Comparison of ENCODE assay signal across 35 cellular contexts in the genomic region with DNA sequence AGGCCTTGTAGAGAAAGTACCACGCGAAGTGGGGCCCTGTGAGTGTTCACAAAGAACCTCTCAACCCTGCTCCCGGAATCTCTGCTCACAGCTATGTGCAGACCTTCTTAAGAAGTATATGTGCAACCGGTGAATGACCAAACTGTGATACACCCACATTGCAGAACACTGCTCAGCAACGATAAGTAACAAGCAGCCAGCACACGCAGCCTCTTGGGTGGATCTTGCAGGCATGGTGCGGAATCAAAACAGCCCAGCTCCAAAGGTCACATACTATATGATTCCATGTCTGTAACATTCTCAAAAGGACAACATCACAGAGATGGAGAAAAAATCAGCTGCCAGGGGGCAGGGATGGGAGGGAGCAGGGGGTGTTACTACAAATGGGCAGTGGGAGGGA.
"Had no signal": no experiment of that assay in that cellular context is flagged by ENCODE, and none has a peak within 500 bp of the region (broad histone marks: within the 10 kb centered on the region; RNA-seq: fewer than 3 reads in every experiment).

No MANE protein-coding gene starts in this region.

- DNase-seq: activated CD4-positive, alpha-beta memory T cell treated with anti-CD3 and anti-CD28 coated beads for 36 hours; activated CD4-positive, alpha-beta T cell treated with anti-CD3 and anti-CD28 coated beads for 36 hours; activated CD4-positive, alpha-beta T cell treated with anti-CD3 and anti-CD28 coated beads, Interleukin-2, amount 10 ng/mL, durations not matched to agents 24 days and 14 days; activated CD4-positive, CD25-positive, alpha-beta regulatory T cell; activated CD4-positive, CD25-positive, alpha-beta regulatory T cell treated with anti-CD3 and anti-CD28 coated beads, Interleukin-2, amount 50 U/mL, for 72 hours; activated CD8-positive, alpha-beta memory T cell treated with anti-CD3 and anti-CD28 coated beads, Interleukin-2, amount 10 ng/mL, durations not matched to agents 7 days and 5 days; activated CD8-positive, alpha-beta memory T cell treated with anti-CD3 and anti-CD28 coated beads, Interleukin-2, amount 50 U/mL, for 4 hours; activated CD8-positive, alpha-beta T cell treated with anti-CD3 and anti-CD28 coated beads, Interleukin-2, amount 10 ng/mL, durations not matched to agents 7 days and 5 days; activated effector memory CD4-positive, alpha-beta T cell treated with anti-CD3 and anti-CD28 coated beads, Interleukin-2, amount 50 U/mL, for 16 hours; activated naive CD4-positive, alpha-beta T cell treated with anti-CD3 and anti-CD28 coated beads, Interleukin-2, amount 10 ng/mL, durations not matched to agents 7 days and 5 days; activated naive CD8-positive, alpha-beta T cell treated with anti-CD3 and anti-CD28 coated beads, Interleukin-2, amount 10 ng/mL, durations not matched to agents 7 days and 5 days; activated T-cell treated with anti-CD3 and anti-CD28 coated beads, Interleukin-2, amount 50 U/mL, for 1 hour; activated T-cell treated with anti-CD3 and anti-CD28 coated beads, Interleukin-2, amount 50 U/mL, for 48 hours; effector memory CD4-positive, alpha-beta T cell; endodermal cell; erythroblast; foreskin keratinocyte; gastrocnemius medialis; glutamatergic neuron; T-helper 1 cell; T-helper 17 cell; T1000 had no signal

- H3K27me3 ChIP-seq: ascending aorta, breast epithelium, cardiac muscle cell, dorsolateral prefrontal cortex, esophagus muscularis mucosa, foreskin keratinocyte, gastrocnemius medialis had no signal

- H3K36me3 Mint-ChIP-seq: activated CD4-positive, alpha-beta memory T cell treated with anti-CD3 and anti-CD28 coated beads for 36 hours; activated CD8-positive, alpha-beta memory T cell treated with anti-CD3 and anti-CD28 coated beads, Interleukin-2, amount 10 ng/mL, durations not matched to agents 7 days and 5 days; activated naive CD4-positive, alpha-beta T cell treated with anti-CD3 and anti-CD28 coated beads, Interleukin-2, amount 10 ng/mL, durations not matched to agents 7 days and 5 days; activated naive CD4-positive, alpha-beta T cell treated with anti-CD3 and anti-CD28 coated beads, Interleukin-2, amount 50 U/mL, for 72 hours; activated naive CD8-positive, alpha-beta T cell treated with anti-CD3 and anti-CD28 coated beads, Interleukin-2, amount 10 ng/mL, durations not matched to agents 7 days and 5 days had no signal

- H3K4me1 ChIP-seq: ascending aorta, breast epithelium had no signal

- H3K27ac ChIP-seq: ascending aorta, breast epithelium, cardiac muscle cell, coronary artery, dorsolateral prefrontal cortex, esophagus muscularis mucosa, foreskin keratinocyte, gastrocnemius medialis had no signal

- H3K4me1 Mint-ChIP-seq: brain; central memory CD8-positive, alpha-beta T cell; endodermal cell had no signal

- H3K27ac Mint-ChIP-seq: activated CD4-positive, alpha-beta memory T cell treated with anti-CD3 and anti-CD28 coated beads for 36 hours; activated CD4-positive, alpha-beta T cell treated with anti-CD3 and anti-CD28 coated beads for 36 hours; activated CD4-positive, alpha-beta T cell treated with anti-CD3 and anti-CD28 coated beads, Interleukin-2, amount 10 ng/mL, durations not matched to agents 24 days and 14 days; activated CD8-positive, alpha-beta memory T cell treated with anti-CD3 and anti-CD28 coated beads, Interleukin-2, amount 10 ng/mL, durations not matched to agents 7 days and 5 days; activated CD8-positive, alpha-beta T cell treated with anti-CD3 and anti-CD28 coated beads, Interleukin-2, amount 10 ng/mL, durations not matched to agents 7 days and 5 days; activated naive CD4-positive, alpha-beta T cell treated with anti-CD3 and anti-CD28 coated beads, Interleukin-2, amount 10 ng/mL, durations not matched to agents 7 days and 5 days; activated naive CD4-positive, alpha-beta T cell treated with anti-CD3 and anti-CD28 coated beads, Interleukin-2, amount 50 U/mL, for 72 hours; activated naive CD8-positive, alpha-beta T cell treated with anti-CD3 and anti-CD28 coated beads, Interleukin-2, amount 10 ng/mL, durations not matched to agents 7 days and 5 days; activated T-helper 1 cell treated with anti-CD3 and anti-CD28 coated beads, Interleukin-12 subunit alpha, Interleukin-12 subunit beta, Interleukin-2, Interleukin-4 antibody, amounts not matched to agents 30 ng/mL and 10 ng/mL and 1 ng/mL, durations not matched to agents 14 hours and 24 hours and 36 hours; activated T-helper 2 cell treated with anti-CD3 and anti-CD28 coated beads, Interferon-gamma antibody, Interleukin-2, Interleukin-4, amounts not matched to agents 10 μg/mL and 5 μg/mL and 100 μg/mL, durations not matched to agents 14 hours and 24 hours and 36 hours; dendritic cell treated with granulocyte-macrophage colony-stimulating factor and Interleukin-4, amounts not matched to agents 40 ng/mL and 50 ng/mL, for 4 days; endodermal cell; T-helper 2 cell treated with Interferon-gamma antibody and Interleukin-4, amounts not matched to agents 5 μg/mL and 100 μg/mL, for 36 hours had no signal

- H3K4me3 Mint-ChIP-seq: activated CD4-positive, alpha-beta memory T cell treated with anti-CD3 and anti-CD28 coated beads for 36 hours; activated CD4-positive, alpha-beta T cell treated with anti-CD3 and anti-CD28 coated beads for 36 hours; activated CD4-positive, alpha-beta T cell treated with anti-CD3 and anti-CD28 coated beads, Interleukin-2, amount 10 ng/mL, durations not matched to agents 24 days and 14 days; activated CD8-positive, alpha-beta memory T cell treated with anti-CD3 and anti-CD28 coated beads, Interleukin-2, amount 10 ng/mL, durations not matched to agents 7 days and 5 days; activated CD8-positive, alpha-beta T cell treated with anti-CD3 and anti-CD28 coated beads, Interleukin-2, amount 10 ng/mL, durations not matched to agents 7 days and 5 days; activated naive CD4-positive, alpha-beta T cell treated with anti-CD3 and anti-CD28 coated beads, Interleukin-2, amount 10 ng/mL, durations not matched to agents 7 days and 5 days; activated naive CD8-positive, alpha-beta T cell treated with anti-CD3 and anti-CD28 coated beads, Interleukin-2, amount 10 ng/mL, durations not matched to agents 7 days and 5 days; activated T-helper 1 cell treated with anti-CD3 and anti-CD28 coated beads, Interleukin-12 subunit alpha, Interleukin-12 subunit beta, Interleukin-2, Interleukin-4 antibody, amounts not matched to agents 30 ng/mL and 10 ng/mL and 1 ng/mL, durations not matched to agents 14 hours and 24 hours and 36 hours; brain; central memory CD8-positive, alpha-beta T cell; dendritic cell treated with granulocyte-macrophage colony-stimulating factor and Interleukin-4, amounts not matched to agents 40 ng/mL and 50 ng/mL, for 4 days; endodermal cell; T-helper 17 cell; T-helper 2 cell treated with Interferon-gamma antibody and Interleukin-4, amounts not matched to agents 5 μg/mL and 100 μg/mL, for 36 hours had no signal

- ATAC-seq: activated CD4-positive, alpha-beta T cell treated with anti-CD3 and anti-CD28 coated beads for 36 hours; activated CD8-positive, alpha-beta memory T cell treated with anti-CD3 and anti-CD28 coated beads, Interleukin-2, amount 10 ng/mL, durations not matched to agents 7 days and 5 days; activated CD8-positive, alpha-beta T cell treated with anti-CD3 and anti-CD28 coated beads, Interleukin-2, amount 10 ng/mL, durations not matched to agents 7 days and 5 days; activated naive CD4-positive, alpha-beta T cell treated with anti-CD3 and anti-CD28 coated beads, Interleukin-2, amount 50 U/mL, for 72 hours; foreskin keratinocyte; gastrocnemius medialis; T-helper 17 cell had no signal

- H3K9me3 ChIP-seq: ascending aorta, breast epithelium, esophagus muscularis mucosa, gastrocnemius medialis had no signal

- H3K9me3 Mint-ChIP-seq: activated CD4-positive, alpha-beta memory T cell treated with anti-CD3 and anti-CD28 coated beads for 36 hours; activated CD4-positive, alpha-beta T cell treated with anti-CD3 and anti-CD28 coated beads, Interleukin-2, amount 10 ng/mL, durations not matched to agents 24 days and 14 days; activated naive CD4-positive, alpha-beta T cell treated with anti-CD3 and anti-CD28 coated beads, Interleukin-2, amount 10 ng/mL, durations not matched to agents 7 days and 5 days; activated naive CD4-positive, alpha-beta T cell treated with anti-CD3 and anti-CD28 coated beads, Interleukin-2, amount 50 U/mL, for 72 hours; activated naive CD8-positive, alpha-beta T cell treated with anti-CD3 and anti-CD28 coated beads, Interleukin-2, amount 10 ng/mL, durations not matched to agents 7 days and 5 days; activated T-helper 1 cell treated with anti-CD3 and anti-CD28 coated beads, Interleukin-12 subunit alpha, Interleukin-12 subunit beta, Interleukin-2, Interleukin-4 antibody, amounts not matched to agents 30 ng/mL and 10 ng/mL and 1 ng/mL, durations not matched to agents 14 hours and 24 hours and 36 hours; activated T-helper 2 cell treated with anti-CD3 and anti-CD28 coated beads, Interferon-gamma antibody, Interleukin-2, Interleukin-4, amounts not matched to agents 10 μg/mL and 5 μg/mL and 100 μg/mL, durations not matched to agents 14 hours and 24 hours and 36 hours; brain; central memory CD8-positive, alpha-beta T cell; dendritic cell treated with granulocyte-macrophage colony-stimulating factor and Interleukin-4, amounts not matched to agents 40 ng/mL and 50 ng/mL, for 4 days; endodermal cell; T-helper 2 cell treated with Interferon-gamma antibody and Interleukin-4, amounts not matched to agents 5 μg/mL and 100 μg/mL, for 36 hours had no signal

- H3K4me3 ChIP-seq: ascending aorta, breast epithelium, cardiac muscle cell, coronary artery, dorsolateral prefrontal cortex, esophagus muscularis mucosa, gastrocnemius medialis had no signal

- H3K27me3 Mint-ChIP-seq: activated CD4-positive, alpha-beta memory T cell treated with anti-CD3 and anti-CD28 coated beads for 36 hours; activated CD4-positive, alpha-beta T cell treated with anti-CD3 and anti-CD28 coated beads for 36 hours; activated CD4-positive, alpha-beta T cell treated with anti-CD3 and anti-CD28 coated beads, Interleukin-2, amount 10 ng/mL, durations not matched to agents 24 days and 14 days; activated CD8-positive, alpha-beta memory T cell treated with anti-CD3 and anti-CD28 coated beads, Interleukin-2, amount 10 ng/mL, durations not matched to agents 7 days and 5 days; activated naive CD4-positive, alpha-beta T cell treated with anti-CD3 and anti-CD28 coated beads, Interleukin-2, amount 10 ng/mL, durations not matched to agents 7 days and 5 days; activated naive CD8-positive, alpha-beta T cell treated with anti-CD3 and anti-CD28 coated beads, Interleukin-2, amount 10 ng/mL, durations not matched to agents 7 days and 5 days; brain; central memory CD8-positive, alpha-beta T cell; dendritic cell treated with granulocyte-macrophage colony-stimulating factor and Interleukin-4, amounts not matched to agents 40 ng/mL and 50 ng/mL, for 4 days; T-helper 17 cell had no signal
